Comparison of ENCODE assay signal across 8 cellular contexts in genomic region chr19:12733907-12734214, GRCh38.
DNase-seq lines count a peak whose midpoint lies in the region; FAIRE-seq and TF ChIP-seq lines count a peak whose summit lies in the region.

No MANE protein-coding gene starts in this region.

- FAIRE-seq in RCC 7860 (lab: Jason Lieb, UNC) = no peak

- H3K79me2 ChIP-seq in SU-DHL-6 (ENCODE audit: insufficient read depth, low read length) = peaks cover 59% of the 10 kb centered on the region

- DNase-seq in GM12865 (ENCODE audit: low read depth) = no peak
- DNase-seq in fibroblast of pulmonary artery (ENCODE audit: low read depth) = no peak
- no peak for DNase-seq in skeletal muscle cell (ENCODE audit: low read depth)
- no peak for DNase-seq in RCC 7860 (ENCODE audit: low spot score)
- DNase-seq in glomerular visceral epithelial cell (ENCODE audit: extremely low spot score) = no peak
- DNase-seq in NCI-H2107 treated with DMSO at 0.1 percent for 48 hours (lab: John Stamatoyannopoulos, UW; ENCODE audit: unreplicated experiment) = no peak
- DNase-seq in EL = no peak

- peaks cover 7% of the 10 kb centered on the region; the same call in 1 of the 2 replicates for H3K36me3 ChIP-seq in SU-DHL-6 (ENCODE audit: low read length)

- H4K20me1 ChIP-seq in SU-DHL-6 (ENCODE audit: low read depth, low read length) = peaks cover 11% of the 10 kb centered on the region; the same call in 1 of the 2 replicates

- peak overlapping the region; percentile 80 for H3K27ac ChIP-seq in SU-DHL-6 (ENCODE audit: low read depth, low read length)

- peak overlapping the region; percentile 97 for H3K4me2 ChIP-seq in SU-DHL-6 (ENCODE audit: low read depth, low read length, poor library complexity, severe bottlenecking)

- TF ChIP-seq CTCF in GM12865 (IDR thresholded peaks at IDR 0.05; ENCODE audit: insufficient read depth, low read depth, low read length, missing control alignments) (no peak), SU-DHL-6 (IDR thresholded peaks at IDR 0.05; ENCODE audit: insufficient read depth, low read length, poor library complexity, severe bottlenecking) (no peak), fibroblast of pulmonary artery (IDR thresholded peaks at IDR 0.05; ENCODE audit: low read length, missing control alignments) (no peak)

- H3K9me3 ChIP-seq in SU-DHL-6 (ENCODE audit: insufficient read depth, low read length) = no peaks in the 10 kb centered on the region

- peak overlapping the region; percentile 100 for H3K9ac ChIP-seq in SU-DHL-6 (ENCODE audit: low read length)

- peaks cover 7% of the 10 kb centered on the region; the same call in 1 of the 2 replicates for H3F3A ChIP-seq in SU-DHL-6 (ENCODE audit: insufficient read depth)

- no peak overlapping the region for H2AFZ ChIP-seq in SU-DHL-6 (ENCODE audit: low read depth, low read length, severe bottlenecking)

- H3K27me3 ChIP-seq in SU-DHL-6 (ENCODE audit: low read length) = no peaks in the 10 kb centered on the region

- no peaks in the 10 kb centered on the region for H3K9me2 ChIP-seq in SU-DHL-6 (replicated peaks; ENCODE audit: insufficient read depth, low read length)

- H3K4me3 ChIP-seq in GM12865 (ENCODE audit: low read depth, low read length) (peak overlapping the region; percentile 94), SU-DHL-6 (ENCODE audit: insufficient read depth, low read length, poor library complexity, severe bottlenecking) (peak overlapping the region; percentile 99), fibroblast of pulmonary artery (replicated peaks; ENCODE audit: low read depth, low read length) (peak overlapping the region; percentile 98), skeletal muscle cell (ENCODE audit: low read depth, low read length) (peak overlapping the region; percentile 97)
